ENCODE assay signal across 7 cellular contexts in the genomic region with DNA sequence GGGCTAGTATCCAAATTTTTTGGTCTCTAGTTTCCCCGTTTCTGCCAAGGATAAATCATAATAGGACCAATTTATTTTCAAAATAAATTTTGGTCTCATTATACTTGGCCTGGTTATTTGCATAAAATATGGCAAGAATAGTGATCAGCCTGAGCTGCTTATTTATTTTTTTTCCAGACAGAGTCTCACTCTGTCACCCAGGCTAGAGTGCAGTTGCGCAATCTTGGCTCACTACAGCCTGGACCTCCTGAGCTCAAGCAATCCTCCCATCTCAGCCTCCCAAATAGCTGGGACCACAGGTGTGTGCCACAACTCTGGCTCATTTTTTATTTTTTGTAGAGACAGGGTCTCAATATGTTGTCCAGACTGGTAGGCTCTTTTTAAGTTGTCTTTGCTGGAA.
"Had no signal": no experiment of that assay in that cellular context is flagged by ENCODE, and none has a peak within 500 bp of the region (broad histone marks: within the 10 kb centered on the region; RNA-seq: fewer than 3 reads in every experiment).

No MANE protein-coding gene starts in this region.

- H3K9ac ChIP-seq: GM23248 had no signal

- H3K4me3 ChIP-seq: GM23248 had no signal

- FAIRE-seq: H54, HTR-8/SVneo had no signal

- H3K27ac ChIP-seq: GM23248 had no signal

- DNase-seq: GM23248, GOT3, H9, HCEC 1CT, KG1 had no signal

- H2AFZ ChIP-seq: GM23248 had no signal
